In genomic region chr5:131246515-131246914, GRCh38 we compare ENCODE assay signal across 1 cellular context.
TF ChIP-seq lines count a peak whose summit lies in the region.

No MANE protein-coding gene starts in this region.

TF ChIP-seq in K562, 482 proteins besides CTCF, POLR2A, EP300 and RAD21 (continued from another document):
- no peak for TF ChIP-seq ZMIZ1 (IDR thresholded peaks at IDR 0.05; ENCODE audit: low read depth in 2 of 2, low read length in 2 of 2)
